Comparison of ENCODE assay signal across 14 cellular contexts in genomic region chr3:170330366-170330765, GRCh38. TPM values are rescaled to one million over a fixed set of nuclear protein-coding genes. Genes with fewer than 3 reads are reported as not detected.
DNase-seq lines count a peak whose midpoint lies in the region; ATAC-seq, FAIRE-seq and TF ChIP-seq lines count a peak whose summit lies in the region.
"Had no signal": no experiment of that assay in that cellular context is flagged by ENCODE, and none has a peak within 500 bp of the region (broad histone marks: within the 10 kb centered on the region; RNA-seq: fewer than 3 reads in every experiment).

No MANE protein-coding gene starts in this region.

- H3K4me3 Mint-ChIP-seq in activated naive CD4-positive, alpha-beta T cell treated with anti-CD3 and anti-CD28 coated beads for 36 hours, result no peak overlapping the region

- H3K27ac ChIP-seq in colonic mucosa (peak overlapping the region; percentile 75), pancreas (peak overlapping the region in 2 of 4 donors; percentile 20 to 59)
- H3K27ac ChIP-seq: epithelial cell of prostate, lower lobe of right lung had no signal

- intact Hi-C loops in colonic mucosa (cut with DNase I) (no loop called here), pancreas (cut with DNase I) (no loop called here)
- intact Hi-C loops in activated naive CD4-positive, alpha-beta T cell treated with anti-CD3 and anti-CD28 coated beads for 36 hours (cut with micrococcal nuclease), result no loop called here

- DNase-seq in NCI-H226 (peak; percentile 16), colonic mucosa (peak; percentile 29), pancreas (peak in 3 of 6 donors; percentile 25 to 77 (median 59)), T-helper 2 cell (no peak)
- no peak for DNase-seq in activated naive CD4-positive, alpha-beta T cell treated with anti-CD3 and anti-CD28 coated beads for 36 hours
- DNase-seq: DND-41, lower lobe of right lung, NCI-H2029 treated with DMSO at 0.1 percent for 48 hours, retina, SHP77 had no signal

- H3K36me3 Mint-ChIP-seq in activated naive CD4-positive, alpha-beta T cell treated with anti-CD3 and anti-CD28 coated beads for 36 hours (ENCODE audit: low read depth), result no peaks in the 10 kb centered on the region

- ATAC-seq in GM18502 (IDR thresholded peaks at IDR 0.05; ENCODE audit: poor library complexity, unreplicated experiment), result peak; percentile 49
- peak; percentile 61 to 86 (median 74) for ATAC-seq in pancreas
- no peak for ATAC-seq in GM21723 (IDR thresholded peaks at IDR 0.05; ENCODE audit: unreplicated experiment)
- ATAC-seq in GM18867 (IDR thresholded peaks at IDR 0.05; ENCODE audit: unreplicated experiment), result no peak

- H3K4me3 ChIP-seq in colonic mucosa, result no peak overlapping the region
- H3K4me3 ChIP-seq in pancreas, result no peak overlapping the region
- H3K4me3 ChIP-seq: lower lobe of right lung had no signal

- no peaks in the 10 kb centered on the region for H3K27me3 ChIP-seq in colonic mucosa
- H3K27me3 ChIP-seq in pancreas, result no peaks in the 10 kb centered on the region

- whole genome bisulfite sequencing in pancreas, 2 donors, result 72 to 76% methylated on average over 5 of the region's 5 CpGs

- peaks cover 5% of the 10 kb centered on the region for H3K9me3 Mint-ChIP-seq in activated naive CD4-positive, alpha-beta T cell treated with anti-CD3 and anti-CD28 coated beads for 36 hours

- no peak overlapping the region for H3K9ac ChIP-seq in colonic mucosa (ENCODE audit: low read depth in 2 of 2, low read length in 2 of 2)

- no peak for FAIRE-seq in pancreas (lab: Jason Lieb, UNC)

- no peaks in the 10 kb centered on the region for H3K4me1 Mint-ChIP-seq in activated naive CD4-positive, alpha-beta T cell treated with anti-CD3 and anti-CD28 coated beads for 36 hours (ENCODE audit: low read depth)

- no peak for TF ChIP-seq CTCF in colonic mucosa (IDR thresholded peaks at IDR 0.05)
- TF ChIP-seq CTCF in pancreas (IDR thresholded peaks at IDR 0.05), result no peak

- peaks cover under 1% of the 10 kb centered on the region for H3K27me3 Mint-ChIP-seq in activated naive CD4-positive, alpha-beta T cell treated with anti-CD3 and anti-CD28 coated beads for 36 hours (ENCODE audit: low read depth)

- H3K36me3 ChIP-seq in colonic mucosa, result no peaks in the 10 kb centered on the region
- H3K36me3 ChIP-seq in pancreas, result no peaks in the 10 kb centered on the region
- H3K36me3 ChIP-seq: lower lobe of right lung had no signal

- H3K9me3 ChIP-seq in colonic mucosa, result no peaks in the 10 kb centered on the region
- H3K9me3 ChIP-seq in pancreas, result no peaks in the 10 kb centered on the region
- H3K9me3 ChIP-seq: lower lobe of right lung had no signal

- no peak overlapping the region for H3K27ac Mint-ChIP-seq in activated naive CD4-positive, alpha-beta T cell treated with anti-CD3 and anti-CD28 coated beads for 36 hours

- CTCF ChIA-PET in activated naive CD4-positive, alpha-beta T cell treated with anti-CD3 and anti-CD28 coated beads for 36 hours (lab: Charles Lee), result no interaction called here

- H3K4me1 ChIP-seq in colonic mucosa (no peaks in the 10 kb centered on the region), pancreas (peaks cover 0 to 13% (median 0%) of the 10 kb centered on the region in 3 donors)

RNA-seq across cellular contexts. Expression of gene SKIL, which starts 27.1 kb away (rescaled TPM):
- 10 to 100 TPM; 16.9 to 41.3 TPM for total RNA-seq in colonic mucosa
- total RNA-seq in pancreas, result 10 to 100 TPM; 14.3 to 52.1 (median 18.5) TPM
- 1 to 10 TPM; 5.1 to 6.0 TPM for polyA plus RNA-seq in pancreas
- total RNA-seq in activated naive CD4-positive, alpha-beta T cell treated with anti-CD3 and anti-CD28 coated beads for 36 hours, result 10 to 100 TPM; 16.3 to 17.5 TPM

Comparison
In these comparisons a context has a peak if more than half of its experiments do, and no peak if none do; other contexts are left out.
1. ATAC-seq: peak in GM18502 (single experiment) and pancreas (4 of 4); none in GM21723 (single experiment) and GM18867 (single experiment).
2. DNase-seq: peak in NCI-H226 (single experiment) and colonic mucosa (single experiment); none in T-helper 2 cell (0 of 5) and activated naive CD4-positive, alpha-beta T cell treated with anti-CD3 and anti-CD28 coated beads for 36 hours (single experiment).